Comparison of ENCODE assay signal across 1 cellular context in genomic region chr3:71104090-71104489, GRCh38.
TF ChIP-seq lines count a peak whose summit lies in the region.

No MANE protein-coding gene starts in this region.

TF ChIP-seq in IMR-90, 13 proteins besides CTCF, POLR2A, EP300 and RAD21 (continued from another document):
- TF ChIP-seq RFX5 (IDR thresholded peaks at IDR 0.05; ENCODE audit: low read depth, low read length) (peak; percentile 32; the same call in 1 of the 2 replicates), MAFK (IDR thresholded peaks at IDR 0.05; ENCODE audit: low read depth, low read length) (0 out of 2 replicates have a peak, but pooled peaks have one; percentile 43), SMC3 (IDR thresholded peaks at IDR 0.05; ENCODE audit: low read depth, low read length) (no peak)
